Comparison of ENCODE assay signal across 8 cellular contexts in the genomic region with DNA sequence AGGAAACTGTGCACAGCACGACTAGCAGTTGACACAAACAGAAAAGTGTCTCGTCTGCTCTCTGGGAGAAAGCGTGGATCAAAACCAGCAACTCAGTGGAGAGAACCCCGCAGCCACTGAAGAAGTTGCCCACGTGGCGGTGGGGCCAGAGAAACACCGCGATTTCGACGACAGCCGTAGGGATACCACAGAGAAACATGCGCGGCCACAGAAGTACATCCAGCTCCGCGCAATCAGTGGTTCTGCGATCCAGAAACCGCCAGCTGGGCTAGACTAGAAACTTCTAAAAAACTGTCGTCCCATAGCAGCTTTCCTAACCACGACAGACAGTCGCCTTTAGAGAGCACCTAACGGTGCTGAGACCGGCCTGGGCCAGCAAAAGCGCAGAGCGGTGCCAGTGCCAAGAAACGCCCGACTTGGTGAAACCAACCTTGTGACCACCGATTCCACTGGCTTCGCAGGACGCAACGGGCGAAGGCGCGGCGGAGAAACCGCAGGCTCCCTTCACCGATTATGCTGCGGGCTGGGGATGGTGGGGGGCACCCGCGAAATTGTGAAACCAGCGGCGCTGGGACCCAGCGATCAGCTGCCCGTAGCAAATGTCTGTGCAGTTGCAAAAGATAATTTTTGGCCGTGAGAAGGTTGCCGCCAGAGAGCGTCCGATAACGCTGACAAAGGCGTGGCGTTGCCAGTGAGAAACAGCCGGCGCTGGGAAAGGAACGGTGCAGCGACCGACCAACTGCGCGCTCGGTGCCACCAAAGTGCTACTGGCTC. TPM values are rescaled to one million over a fixed set of nuclear protein-coding genes. Genes with fewer than 3 reads are reported as not detected.
DNase-seq lines count a peak whose midpoint lies in the region; ATAC-seq, FAIRE-seq and TF ChIP-seq lines count a peak whose summit lies in the region.

No MANE protein-coding gene starts in this region.

- intact Hi-C loops in K562 (cut with micrococcal nuclease): loop anchor here (10.0 kb wide), 2 partner anchors 288 to 458 kb away; partner anchors contain the start of gene CCDC152
- intact Hi-C loops in spleen (cut with DNase I; ENCODE audit: low total_unique reads): loop anchor here (2.0 to 10.0 kb wide), 2 partner anchors 48 to 128 kb away; no protein-coding TSS in a partner anchor

- H3K9me3 ChIP-seq in K562 (replicated peaks; ENCODE audit: control insufficient read depth, insufficient read depth, low read depth, low read length): no peaks in the 10 kb centered on the region; the same call in 1 of the 2 replicates
- no peaks in the 10 kb centered on the region for H3K9me3 ChIP-seq in spleen

- H3K36me3 ChIP-seq in K562 (ENCODE audit: control insufficient read depth, insufficient read depth, low read length): peaks cover 13% of the 10 kb centered on the region; the same call in 2 of the 3 replicates
- H3K36me3 ChIP-seq in spleen: peaks cover 0 to 14% (median 0%) of the 10 kb centered on the region in 6 donors

- H3K9me1 ChIP-seq in K562 (ENCODE audit: control insufficient read depth, insufficient read depth, low read length): no peaks in the 10 kb centered on the region

- 1% methylated on average over 58 of the region's 58 CpGs for WGBS in K562 (ENCODE audit: insufficient coverage, low coverage, missing lambda C conversion rate)
- WGBS in spleen, 5 donors: 0 to 1% (median 0%) methylated on average over 56 to 58 of the region's 58 CpGs

- H3K79me2 ChIP-seq in K562 (ENCODE audit: control insufficient read depth, insufficient read depth, low read length): peaks cover 60% of the 10 kb centered on the region

- in situ Hi-C loops in GM13977 (cut with MboI; ENCODE audit: low pct_unique_long_range_greater_than_20kb, low sequenced_read_pairs, unreplicated experiment): no loop called here
- in situ Hi-C loops in K562 (cut with MboI): loop anchor here (5.0 kb wide), 1 partner anchor 136 kb away; no protein-coding TSS in a partner anchor

- no peaks in the 10 kb centered on the region for H4K20me1 ChIP-seq in K562 (replicated peaks; ENCODE audit: control insufficient read depth, insufficient read depth, low read length)

- peak overlapping the region; percentile 93 for H2AFZ ChIP-seq in K562 (ENCODE audit: low read depth, low read length)

- BruUV-seq in K562 (replicated peaks; lab: Mats Ljungman, UMichigan): no TSS peak

- TF ChIP-seq POLR2A in K562 (conservative IDR thresholded peaks at IDR 0.05): 0 out of 2 replicates have a peak, but pooled peaks have one; percentile 34
- peak in 1 of 3 donors; percentile 33 for TF ChIP-seq POLR2A in spleen (IDR thresholded peaks at IDR 0.05)

- ATAC-seq in HG02678 (IDR thresholded peaks at IDR 0.05; ENCODE audit: unreplicated experiment): peak; percentile 24
- peak; percentile 49 for ATAC-seq in K562

- FAIRE-seq in K562 (lab: Jason Lieb, UNC): peak; percentile 84

- H3K27ac ChIP-seq in K562 (ENCODE audit: extremely low read depth, low read depth, low read length): peak overlapping the region; percentile 94
- H3K27ac ChIP-seq in spleen: peak overlapping the region; percentile 96 to 99 (median 98)

- H3K4me3 ChIP-seq in K562 (peak overlapping the region; percentile 49), spleen (peak overlapping the region; percentile 42 to 85 (median 54))

- H3K9ac ChIP-seq in K562 (ENCODE audit: insufficient read depth in 1 of 2, low read depth in 2 of 2, low read length in 2 of 2): peak overlapping the region; percentile 88 to 96

- DNase-seq in GM13977 (ENCODE audit: low spot score): peak; percentile 61
- DNase-seq in NCI-H146 (lab: John Stamatoyannopoulos, UW): peak; percentile 66
- DNase-seq in T-helper 2 cell: peak in 3 of 5 experiments; percentile 36 to 92 (median 56)
- DNase-seq in K562 (ENCODE audit: extremely low read depth in 1 of 4, low spot score in 3 of 4): peak; percentile 37 to 95 (median 56)
- DNase-seq in inferior parietal cortex (ENCODE audit: extremely low spot score): peak; percentile 59
- DNase-seq in spleen: peak; percentile 93
- no peak for DNase-seq in hepatic stellate cell (ENCODE audit: low spot score)

- H3K4me2 ChIP-seq in K562 (ENCODE audit: insufficient read depth, low read length): peak overlapping the region; percentile 91

- peak; percentile 37 to 55 for TF ChIP-seq RAD21 in K562 (CRISPR knock-in tag; conservative IDR thresholded peaks at IDR 0.05 in 1 of 2, IDR thresholded peaks at IDR 0.05 in 1 of 2)

- TF ChIP-seq CTCF in GM13977 (IDR thresholded peaks at IDR 0.05; ENCODE audit: extremely low read depth, insufficient read depth, missing control alignments) (peak; percentile 43), K562 (IDR thresholded peaks at IDR 0.05 in 2 of 3, conservative IDR thresholded peaks at IDR 0.05 in 1 of 3; ENCODE audit: insufficient read depth in 2 of 3, low read depth in 1 of 3, low read length in 3 of 3) (peak; percentile 44 to 68 (median 55); a peak in 5 of 6 replicates), spleen (IDR thresholded peaks at IDR 0.05 in 8 of 11, conservative IDR thresholded peaks at IDR 0.05 in 3 of 11) (peak in 2 of 11 experiments; percentile 7 to 9)

- peaks cover 6 to 33% of the 10 kb centered on the region in 2 experiments; a peak in 4 of 5 replicates for H3K4me1 ChIP-seq in K562 (replicated peaks in 1 of 2; ENCODE audit: control insufficient read depth in 2 of 2, insufficient read depth in 2 of 2, low read length in 2 of 2)
- H3K4me1 ChIP-seq in spleen: peaks cover 0 to 63% (median 31%) of the 10 kb centered on the region in 6 donors

- peak; percentile 72; the same call in 1 of the 2 replicates for TF ChIP-seq EP300 in K562 (IDR thresholded peaks at IDR 0.05; ENCODE audit: low read length)

- CTCF ChIA-PET in K562 (lab: Yijun Ruan, JAX; ENCODE audit: low intra/inter-chr PET ratio): interaction anchor here (1.2 to 1.8 kb wide), 3 partner anchors 22 to 347 kb away, joined by 4 to 9 read pairs (median 6); no protein-coding TSS in a partner anchor

- no peaks in the 10 kb centered on the region for H3K27me3 ChIP-seq in K562 (ENCODE audit: control insufficient read depth in 2 of 2, insufficient read depth in 2 of 2, low read length in 2 of 2)
- H3K27me3 ChIP-seq in spleen (replicated peaks in 1 of 7): no peaks in the 10 kb centered on the region

- POLR2A ChIA-PET in K562 (lab: Yijun Ruan, JAX): interaction anchor here (0.6 to 4.3 kb wide), 7 partner anchors 11 to 372 kb away, joined by 3 to 38 read pairs (median 4); no protein-coding TSS in a partner anchor

TF ChIP-seq in K562, 482 proteins besides CTCF, POLR2A, EP300 and RAD21 (continues in another document):
- TF ChIP-seq, protein P1, sequence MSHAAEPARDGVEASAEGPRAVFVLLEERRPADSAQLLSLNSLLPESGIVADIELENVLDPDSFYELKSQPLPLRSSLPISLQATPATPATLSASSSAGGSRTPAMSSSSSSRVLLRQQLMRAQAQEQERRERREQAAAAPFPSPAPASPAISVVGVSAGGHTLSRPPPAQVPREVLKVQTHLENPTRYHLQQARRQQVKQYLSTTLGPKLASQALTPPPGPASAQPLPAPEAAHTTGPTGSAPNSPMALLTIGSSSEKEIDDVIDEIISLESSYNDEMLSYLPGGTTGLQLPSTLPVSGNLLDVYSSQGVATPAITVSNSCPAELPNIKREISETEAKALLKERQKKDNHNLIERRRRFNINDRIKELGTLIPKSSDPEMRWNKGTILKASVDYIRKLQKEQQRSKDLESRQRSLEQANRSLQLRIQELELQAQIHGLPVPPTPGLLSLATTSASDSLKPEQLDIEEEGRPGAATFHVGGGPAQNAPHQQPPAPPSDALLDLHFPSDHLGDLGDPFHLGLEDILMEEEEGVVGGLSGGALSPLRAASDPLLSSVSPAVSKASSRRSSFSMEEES (CRISPR knock-in tag; IDR thresholded peaks at IDR 0.05): no peak

RNA-seq across cellular contexts. Expression of gene ANXA2R, which starts 2.7 kb away (rescaled TPM):
- 22.1 and 27.2 TPM in 2 replicates for total RNA-seq in K562 (2011; cell fraction: chromatin; rRNA removed; ENCODE audit: low replicate concordance)
- total RNA-seq in K562 (2011; cell fraction: nucleolus; rRNA removed): 17.0 and 20.7 TPM in 2 replicates
- 21.3 and 21.4 TPM in 2 replicates for total RNA-seq in K562 (2011; cell fraction: nucleoplasm; rRNA removed)
- total RNA-seq in K562 (2014; rRNA removed) (3.4 and 3.5 TPM in 2 replicates), K562 (2014; rRNA removed; fragmentation: Illumina TruSeq; extraction: Trizol) (2.8 and 3.4 TPM in 2 replicates), K562 (2015; rRNA removed; fragmentation: Illumina TruSeq; extraction: Trizol) (3.4 and 3.5 TPM in 2 replicates), K562 (2021) (3.9 and 4.3 TPM in 2 replicates), spleen (10 to 100 TPM; 10.0 to 27.2 (median 16.4) TPM)
- polyA plus RNA-seq in K562 (2011; rRNA removed) (2.3 and 2.7 TPM in 2 replicates), K562 (2014; fragmentation: Illumina TruSeq; extraction: Trizol) (2.3 and 3.4 TPM in 2 replicates), K562 (2014; fragmentation: Nextera tagmentation; extraction: Ambion mirVana) (1 to 10 TPM; 2.1 to 3.5 TPM), K562 (2014; rRNA removed) (4.8 and 7.5 TPM in 2 replicates), spleen (10 to 100 TPM; 28.9 to 44.5 (median 36.5) TPM)
- 2.6 and 3.1 TPM in 2 replicates for polyA plus RNA-seq in K562 (2011; cell fraction: cytosol; rRNA removed)
- 6.1 and 8.3 TPM in 2 replicates for polyA plus RNA-seq in K562 (2011; cell fraction: nucleus; rRNA removed)
- polyA plus RNA-seq in K562 (2012): 3.4 and 6.0 TPM in 2 replicates
- 5.8 and 6.1 TPM in 2 replicates for polyA minus RNA-seq in K562 (2011; rRNA and poly(A)+ RNA removed)
- 0.48 and 1.8 TPM in 2 replicates for polyA minus RNA-seq in K562 (2011; cell fraction: cytosol; rRNA and poly(A)+ RNA removed)
- 15.4 and 18.3 TPM in 2 replicates for polyA minus RNA-seq in K562 (2011; cell fraction: nucleus; rRNA and poly(A)+ RNA removed)
